8 cellular contexts compared by ENCODE assay signal in the genomic region with DNA sequence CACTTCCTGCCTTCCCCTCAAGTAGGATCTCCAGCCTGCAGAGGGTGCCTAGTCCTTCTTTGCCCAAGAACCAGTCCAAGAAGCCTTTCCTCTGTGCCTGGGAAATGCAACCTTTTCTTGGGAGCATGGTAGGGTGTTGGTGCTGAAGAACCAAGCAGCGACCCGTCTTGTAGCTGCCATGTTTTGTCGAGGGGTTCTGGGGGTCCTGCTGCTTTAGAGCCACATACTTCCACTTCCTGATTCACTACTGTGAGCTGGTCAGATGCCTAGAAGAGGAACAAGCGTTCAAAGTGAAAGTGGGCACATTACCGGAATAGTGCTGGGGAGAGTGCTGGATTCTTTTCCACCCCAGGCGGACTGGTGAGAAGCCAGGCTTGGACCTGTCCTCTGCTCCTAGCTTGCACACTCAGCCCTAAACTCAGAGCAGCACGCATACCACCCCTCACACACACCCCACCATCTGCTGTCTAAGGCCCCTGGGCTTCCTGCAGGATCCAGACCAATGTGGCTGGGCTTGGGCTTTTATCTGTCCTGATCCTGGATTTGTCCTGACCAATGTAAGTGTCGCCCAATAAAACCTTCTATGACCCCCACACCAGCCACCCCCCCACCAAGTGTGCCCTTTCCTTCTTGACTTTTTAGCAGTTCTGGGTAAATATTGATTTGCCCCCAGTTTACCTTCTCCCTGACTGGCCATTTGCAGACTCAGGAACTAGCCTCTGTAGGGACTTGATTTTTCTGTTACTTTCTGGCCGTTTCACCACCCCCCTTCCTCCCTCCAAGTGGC. TPM values are rescaled to one million over a fixed set of nuclear protein-coding genes. Genes with fewer than 3 reads are reported as not detected.
DNase-seq lines count a peak whose midpoint lies in the region; ATAC-seq and TF ChIP-seq lines count a peak whose summit lies in the region.
"Had no signal": no experiment of that assay in that cellular context is flagged by ENCODE, and none has a peak within 500 bp of the region (broad histone marks: within the 10 kb centered on the region; RNA-seq: fewer than 3 reads in every experiment).

No MANE protein-coding gene starts in this region.

- peaks cover 16 to 67% (median 47%) of the 10 kb centered on the region in 4 donors for H3K4me1 Mint-ChIP-seq in naive thymus-derived CD8-positive, alpha-beta T cell

- H3K27ac ChIP-seq in foreskin keratinocyte = no peak overlapping the region

- peak overlapping the region in 8 of 10 donors; percentile 62 to 84 (median 76) for H3K4me3 Mint-ChIP-seq in naive thymus-derived CD8-positive, alpha-beta T cell

- no peaks in the 10 kb centered on the region for H3K27me3 ChIP-seq in HAP-1 (ENCODE audit: low read depth)
- peaks cover 97% of the 10 kb centered on the region for H3K27me3 ChIP-seq in foreskin keratinocyte

- H3K4me3 ChIP-seq in HAP-1 = peak overlapping the region; percentile 54

- H3K9me3 Mint-ChIP-seq in naive thymus-derived CD8-positive, alpha-beta T cell = peaks cover 0 to 12% (median 0%) of the 10 kb centered on the region in 9 donors

- in situ Hi-C loops in HAP-1 (cut with MboI; ENCODE audit: low sequenced_read_pairs) = loop anchor here (10.0 kb wide), 2 partner anchors 383 to 543 kb away; partner anchors contain the start of gene TAX1BP1

- no peaks in the 10 kb centered on the region; the same call in none of the 2 replicates for H3K36me3 ChIP-seq in HAP-1 (replicated peaks)

- H3K36me3 Mint-ChIP-seq in naive thymus-derived CD8-positive, alpha-beta T cell = peaks cover 0 to 5% (median 3%) of the 10 kb centered on the region in 3 donors

- DNase-seq in HAP-1 (ENCODE audit: low spot score in 2 of 2) = peak in 1 of 2 experiments; percentile 57
- peak; percentile 17 for DNase-seq in SW480 (ENCODE audit: low spot score)
- DNase-seq in naive thymus-derived CD8-positive, alpha-beta T cell = peak in 1 of 10 donors; percentile 37
- no peak for DNase-seq in DMS153 treated with DMSO at 0.1 percent for 48 hours (lab: John Stamatoyannopoulos, UW; ENCODE audit: unreplicated experiment)
- no peak for DNase-seq in foreskin melanocyte
- DNase-seq in foreskin keratinocyte = no peak
- DNase-seq: NCI-H1105 had no signal

- peaks cover 67 to 100% (median 75%) of the 10 kb centered on the region in 5 donors for H3K27me3 Mint-ChIP-seq in naive thymus-derived CD8-positive, alpha-beta T cell

- peak overlapping the region in 1 of 10 donors; percentile 37 for H3K27ac Mint-ChIP-seq in naive thymus-derived CD8-positive, alpha-beta T cell

- ATAC-seq in naive thymus-derived CD8-positive, alpha-beta T cell = no peak
- ATAC-seq in foreskin keratinocyte = no peak

- H3K4me1 ChIP-seq in HAP-1 = peaks cover 32% of the 10 kb centered on the region
- H3K4me1 ChIP-seq in foreskin keratinocyte = no peaks in the 10 kb centered on the region

- POLR2A ChIA-PET in naive thymus-derived CD8-positive, alpha-beta T cell (lab: Charles Lee) = interaction anchor here (0.6 kb wide), 1 partner anchor 720 kb away, joined by 3 read pairs; no protein-coding TSS in a partner anchor

- TF ChIP-seq CTCF in foreskin keratinocyte (conservative IDR thresholded peaks at IDR 0.05) = no peak

- H3K9me3 ChIP-seq in HAP-1 = no peaks in the 10 kb centered on the region

RNA-seq across cellular contexts. Expression of gene HOXA13, which starts 1.5 kb away (rescaled TPM):
- not detected for total RNA-seq in naive thymus-derived CD8-positive, alpha-beta T cell
- polyA plus RNA-seq in naive thymus-derived CD8-positive, alpha-beta T cell = not detected
- not detected in 2 replicates for total RNA-seq in foreskin keratinocyte
- polyA plus RNA-seq in foreskin keratinocyte = not detected in 2 replicates

RNA-seq across cellular contexts. Expression of gene HOXA11, which starts 16.4 kb away (rescaled TPM):
- total RNA-seq in naive thymus-derived CD8-positive, alpha-beta T cell = not detected
- polyA plus RNA-seq in naive thymus-derived CD8-positive, alpha-beta T cell = not detected
- 0.07 and 0.31 TPM in 2 replicates for total RNA-seq in foreskin keratinocyte
- polyA plus RNA-seq in foreskin keratinocyte = 0.17 and 0.21 TPM in 2 replicates

RNA-seq across cellular contexts. Expression of gene HOXA10, which starts 27.3 kb away (rescaled TPM):
- total RNA-seq in naive thymus-derived CD8-positive, alpha-beta T cell = not detected
- under 1 TPM in 1 of 3 donors, not detected in 2; 0.19 TPM for polyA plus RNA-seq in naive thymus-derived CD8-positive, alpha-beta T cell
- 4.8 and 6.1 TPM in 2 replicates for total RNA-seq in foreskin keratinocyte
- 3.3 and 3.7 TPM in 2 replicates for polyA plus RNA-seq in foreskin keratinocyte

RNA-seq across cellular contexts. Expression of gene HOXA9, which starts 36.1 kb away (rescaled TPM):
- total RNA-seq in naive thymus-derived CD8-positive, alpha-beta T cell = not detected
- polyA plus RNA-seq in naive thymus-derived CD8-positive, alpha-beta T cell = under 1 TPM in 1 of 3 donors, not detected in 2; 0.16 TPM
- 47.3 and 59.7 TPM in 2 replicates for total RNA-seq in foreskin keratinocyte
- 34.9 and 51.1 TPM in 2 replicates for polyA plus RNA-seq in foreskin keratinocyte

RNA-seq across cellular contexts. Expression of gene EVX1, which starts 41.2 kb away (rescaled TPM):
- total RNA-seq in naive thymus-derived CD8-positive, alpha-beta T cell = not detected
- polyA plus RNA-seq in naive thymus-derived CD8-positive, alpha-beta T cell = not detected
- total RNA-seq in foreskin keratinocyte = not detected in 2 replicates
- not detected in 2 replicates for polyA plus RNA-seq in foreskin keratinocyte
- total RNA-seq: lower leg skin had no signal
